7 cellular contexts compared by ENCODE assay signal in the genomic region with DNA sequence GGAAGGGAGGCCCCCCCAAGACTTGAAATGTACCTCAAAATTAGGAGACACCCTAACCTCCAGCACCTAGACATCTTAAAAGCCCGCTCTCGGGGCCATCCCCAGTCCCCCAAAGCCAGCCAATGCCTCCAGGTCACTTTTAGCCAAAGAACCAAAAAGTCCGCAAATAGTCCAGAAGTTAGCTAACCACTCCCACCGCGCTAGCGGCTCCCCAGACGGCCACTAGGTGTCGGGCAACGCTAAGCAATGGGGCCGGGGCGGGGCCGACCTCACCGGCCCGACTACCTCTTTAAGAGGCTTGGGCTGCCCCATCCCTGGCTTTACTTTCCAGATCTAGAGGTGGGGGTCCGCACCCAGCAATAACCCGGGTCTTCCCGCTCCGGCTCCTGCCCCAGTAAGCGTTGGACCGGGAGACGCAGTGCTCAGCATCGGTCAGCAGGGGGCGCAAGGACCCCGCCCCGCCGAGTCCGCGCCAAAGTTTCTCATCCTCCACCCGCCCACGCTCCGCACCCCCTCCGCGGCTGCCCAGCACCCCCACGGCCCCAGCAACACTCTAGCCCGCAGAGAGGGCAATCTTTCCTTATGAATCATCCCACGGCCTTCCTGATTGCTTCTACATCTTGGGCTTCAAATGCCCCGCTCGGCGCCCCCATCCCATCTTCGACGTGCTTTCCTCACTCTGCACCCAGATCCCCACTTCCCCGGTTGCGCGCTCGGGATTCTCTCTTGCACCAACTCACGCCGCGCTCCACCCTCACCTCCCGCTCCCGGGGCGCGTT. TPM values are rescaled to one million over a fixed set of nuclear protein-coding genes. Genes with fewer than 3 reads are reported as not detected.
DNase-seq lines count a peak whose midpoint lies in the region; ATAC-seq, FAIRE-seq and TF ChIP-seq lines count a peak whose summit lies in the region.

No MANE protein-coding gene starts in this region.

- peak overlapping the region; percentile 41 for H3K4me3 ChIP-seq in lower leg skin (ENCODE audit: low read depth, poor library complexity, severe bottlenecking)

- TF ChIP-seq CTCF in lower leg skin (IDR thresholded peaks at IDR 0.05) = peak in 2 of 3 donors; percentile 80 to 100

- peak; percentile 91 for DNase-seq in GM12892 (ENCODE audit: insufficient read length)
- peak; percentile 85 to 91 for DNase-seq in NCI-H526 (lab: John Stamatoyannopoulos, UW)
- peak; percentile 74 to 78 for DNase-seq in activated CD4-positive, alpha-beta T cell treated with anti-CD3 and anti-CD28 coated beads, Interleukin-2, amount 50 U/mL, for 4 hours
- peak; percentile 58 to 77 for DNase-seq in dermis microvascular lymphatic vessel endothelial cell (ENCODE audit: low read depth in 2 of 2)
- DNase-seq in lower leg skin (ENCODE audit: low spot score in 2 of 2) = peak; percentile 92 to 98
- DNase-seq in stimulated activated CD4-positive, alpha-beta T cell treated with anti-CD3 and anti-CD28 coated beads, Interleukin-4, amount 100 ng/mL, for 4 hours = peak; percentile 70 to 76

- intact Hi-C loops in lower leg skin (cut with DNase I; ENCODE audit: low total_unique reads) = loop anchor here (2.0 kb wide), 1 partner anchor 72 kb away; no protein-coding TSS in a partner anchor

- 1% methylated on average over 37 to 52 of the region's 52 CpGs for WGBS in lower leg skin, 2 donors

- ATAC-seq in HG03175 (IDR thresholded peaks at IDR 0.05; ENCODE audit: unreplicated experiment) = peak; percentile 65

- peak; percentile 93 for FAIRE-seq in GM12892 (lab: Jason Lieb, UNC)

- no peak for TF ChIP-seq POLR2A in GM12892 (IDR thresholded peaks at IDR 0.05; ENCODE audit: low read depth, low read length)
- TF ChIP-seq POLR2A in lower leg skin (IDR thresholded peaks at IDR 0.05) = no peak

RNA-seq across cellular contexts. Expression of a gene that starts 0.8 kb away (rescaled TPM):
- polyA plus RNA-seq in GM12892 (2012; ENCODE audit: missing spikeins) = 4.8 TPM
- total RNA-seq in dermis microvascular lymphatic vessel endothelial cell = under 0.01 and 8.1 TPM in 2 replicates
- total RNA-seq in lower leg skin = 10 to 100 TPM; 15.0 to 90.5 (median 25.8) TPM

RNA-seq across cellular contexts. Expression of a gene that starts 34.8 kb away (rescaled TPM):
- polyA plus RNA-seq in GM12892 (2012; ENCODE audit: missing spikeins) = 0.68 TPM
- total RNA-seq in dermis microvascular lymphatic vessel endothelial cell (not detected in 2 replicates), lower leg skin (1 to 10 TPM; 1.0 to 9.9 (median 5.6) TPM)

RNA-seq across cellular contexts. Expression of a gene that starts 50.2 kb away (rescaled TPM):
- 32.1 TPM for polyA plus RNA-seq in GM12892 (2012; ENCODE audit: missing spikeins)
- 21.3 and 23.6 TPM in 2 replicates for total RNA-seq in dermis microvascular lymphatic vessel endothelial cell
- total RNA-seq in lower leg skin = 10 to 100 TPM; 20.7 to 31.9 (median 29.5) TPM

Comparison
In these comparisons a context has a peak if more than half of its experiments do, and no peak if none do; other contexts are left out.
1. Peak in every context shown above with its lines: DNase-seq, ATAC-seq and H3K4me3 ChIP-seq.